ENCODE assay signal across 9 cellular contexts in the genomic region with DNA sequence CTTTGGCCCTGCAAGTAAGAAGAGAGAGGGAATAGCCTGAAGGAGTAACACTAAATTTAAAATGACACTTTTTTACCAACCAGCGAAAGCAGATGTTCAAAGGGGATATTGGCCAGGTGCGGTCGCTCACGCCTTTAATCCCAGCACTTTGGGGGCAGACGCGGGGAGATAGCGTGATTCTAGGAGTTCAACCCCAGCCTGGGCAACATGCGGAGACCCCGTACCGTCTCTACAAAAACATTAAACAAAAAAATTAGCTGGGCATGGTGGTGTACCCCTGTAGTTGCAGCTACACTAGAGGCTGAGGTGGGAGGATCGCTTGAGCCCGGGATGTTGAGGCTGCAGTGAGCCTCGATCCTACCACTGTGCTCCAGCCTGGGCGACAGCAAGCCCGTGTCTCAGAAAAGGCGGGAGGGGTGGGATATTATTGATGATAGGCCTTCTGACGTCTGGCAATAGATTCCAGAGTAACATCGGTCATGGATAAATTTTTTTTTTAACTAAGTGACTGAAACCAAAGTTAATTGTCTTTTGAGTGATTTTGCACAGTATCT. TPM values are rescaled to one million over a fixed set of nuclear protein-coding genes. Genes with fewer than 3 reads are reported as not detected.
DNase-seq lines count a peak whose midpoint lies in the region; ATAC-seq and TF ChIP-seq lines count a peak whose summit lies in the region.
"Had no signal": no experiment of that assay in that cellular context is flagged by ENCODE, and none has a peak within 500 bp of the region (broad histone marks: within the 10 kb centered on the region; RNA-seq: fewer than 3 reads in every experiment).

No MANE protein-coding gene starts in this region.

- peak overlapping the region; percentile 93 for H3K4me2 ChIP-seq in hepatocyte

- no peak for TF ChIP-seq POLR2A in stomach (IDR thresholded peaks at IDR 0.05)

- H3K4me3 ChIP-seq in RWPE2 (ENCODE audit: severe bottlenecking) = peak overlapping the region; percentile 58
- H3K4me3 ChIP-seq in hepatocyte = peak overlapping the region; percentile 97
- peak overlapping the region; percentile 62 to 79 (median 68) for H3K4me3 ChIP-seq in stomach

- peaks cover 5% of the 10 kb centered on the region for H4K20me1 ChIP-seq in hepatocyte (ENCODE audit: insufficient read depth, poor library complexity, severe bottlenecking)

- H3K27ac ChIP-seq in RWPE2 (ENCODE audit: poor library complexity, severe bottlenecking) (peak overlapping the region; percentile 59), hepatocyte (peak overlapping the region; percentile 92), stomach (peak overlapping the region in 4 of 5 donors; percentile 94 to 97 (median 95))

- H3K4me1 ChIP-seq in RWPE2 (ENCODE audit: insufficient read depth, poor library complexity, severe bottlenecking) = peaks cover 15% of the 10 kb centered on the region
- H3K4me1 ChIP-seq in hepatocyte (ENCODE audit: insufficient read depth) = peaks cover 25% of the 10 kb centered on the region
- peaks cover 14 to 70% (median 40%) of the 10 kb centered on the region in 4 donors for H3K4me1 ChIP-seq in stomach

- no peak for ATAC-seq in RWPE2 (ENCODE audit: low read depth)
- ATAC-seq in GM18520 (IDR thresholded peaks at IDR 0.05; ENCODE audit: unreplicated experiment) = no peak

- WGBS in hepatocyte (ENCODE audit: low lambda C conversion rate, missing lambda C conversion rate) = 23% methylated on average over 18 of the region's 18 CpGs
- 12 to 19% (median 14%) methylated on average over 18 of the region's 18 CpGs for WGBS in stomach, 5 donors

- no peak for TF ChIP-seq CTCF in RWPE2 (IDR thresholded peaks at IDR 0.05; ENCODE audit: poor library complexity, severe bottlenecking)
- TF ChIP-seq CTCF in hepatocyte (IDR thresholded peaks at IDR 0.05; ENCODE audit: poor library complexity) = no peak
- TF ChIP-seq CTCF in stomach (IDR thresholded peaks at IDR 0.05) = no peak

- TF ChIP-seq EP300 in stomach (IDR thresholded peaks at IDR 0.05) = no peak

- H3K36me3 ChIP-seq in RWPE2 (ENCODE audit: low read depth) = peaks cover 40% of the 10 kb centered on the region
- no peaks in the 10 kb centered on the region for H3K36me3 ChIP-seq in hepatocyte (replicated peaks; ENCODE audit: insufficient read depth, low read depth)
- peaks cover 0 to 29% (median 15%) of the 10 kb centered on the region in 4 donors for H3K36me3 ChIP-seq in stomach

- intact Hi-C loops in stomach (cut with DNase I; ENCODE audit: low total_unique reads) = loop anchor here (10.0 kb wide), 1 partner anchor 82 kb away; the partner anchor contains the start of gene PCF11

- DNase-seq in NCI-H1417 (lab: John Stamatoyannopoulos, UW) = peak in 2 of 3 experiments; percentile 39
- DNase-seq in NCI-H1417 treated with DMSO at 0.1 percent for 48 hours (lab: John Stamatoyannopoulos, UW) = no peak
- DNase-seq in RWPE2 (ENCODE audit: low spot score) = no peak
- peak; percentile 14 for DNase-seq in hepatocyte (ENCODE audit: low spot score)
- DNase-seq in stomach = no peak
- no peak for DNase-seq in stimulated activated CD4-positive, alpha-beta T cell treated with anti-CD3 and anti-CD28 coated beads, Interleukin-2, amount 100 ng/mL, for 24 hours
- DNase-seq in middle frontal gyrus (ENCODE audit: extremely low spot score, low spot score) = no peak
- DNase-seq: cortex of kidney had no signal

- no peaks in the 10 kb centered on the region for H3K9me2 ChIP-seq in hepatocyte (replicated peaks; ENCODE audit: insufficient read depth)

- H3K27me3 ChIP-seq in RWPE2 (ENCODE audit: insufficient read depth, poor library complexity, severe bottlenecking) = no peaks in the 10 kb centered on the region
- H3K27me3 ChIP-seq in hepatocyte = no peaks in the 10 kb centered on the region
- H3K27me3 ChIP-seq in stomach = no peaks in the 10 kb centered on the region

- H3K9me3 ChIP-seq in RWPE2 (ENCODE audit: severe bottlenecking) (no peaks in the 10 kb centered on the region), hepatocyte (ENCODE audit: low read depth) (no peaks in the 10 kb centered on the region), stomach (no peaks in the 10 kb centered on the region)

- H2AFZ ChIP-seq in hepatocyte = peak overlapping the region; percentile 71

- H3K79me2 ChIP-seq in hepatocyte = peaks cover 49% of the 10 kb centered on the region

RNA-seq across cellular contexts. Expression of gene RAB30, which starts 1.1 kb away (rescaled TPM):
- 10.2 and 10.5 TPM in 2 replicates for total RNA-seq in hepatocyte
- polyA plus RNA-seq in hepatocyte = 2.5 and 2.6 TPM in 2 replicates
- total RNA-seq in stomach = 10 to 100 TPM in 1 of 5 donors, 1 to 10 TPM in 3, under 1 TPM in 1; 0.29 to 14.0 (median 3.9) TPM
- polyA plus RNA-seq in stomach = 1 to 10 TPM; 1.5 to 5.3 (median 2.2) TPM

Comparison
In these comparisons a context has a peak if more than half of its experiments do, and no peak if none do; other contexts are left out.
1. DNase-seq: peak in NCI-H1417 (2 of 3) and hepatocyte (single experiment); none in NCI-H1417 treated with DMSO at 0.1 percent for 48 hours (single experiment), RWPE2 (single experiment), stomach (single experiment), stimulated activated CD4-positive, alpha-beta T cell treated with anti-CD3 and anti-CD28 coated beads, Interleukin-2, amount 100 ng/mL, for 24 hours (0 of 2) and middle frontal gyrus (single experiment).
2. Peak in every context shown above with its lines, with median percentiles within 50 percentile points of each other: H3K27ac ChIP-seq and H3K4me3 ChIP-seq.